3 cellular contexts compared by ENCODE assay signal in genomic region chr3:193068365-193068764, GRCh38.
"Had no signal": no experiment of that assay in that cellular context is flagged by ENCODE, and none has a peak within 500 bp of the region (broad histone marks: within the 10 kb centered on the region; RNA-seq: fewer than 3 reads in every experiment).

No MANE protein-coding gene starts in this region.

- H3K4me3 ChIP-seq: GM12878 had no signal

- DNase-seq: GDM1, GF-D8 had no signal
